12 cellular contexts compared by ENCODE assay signal in genomic region chr2:107002735-107003134, GRCh38.
A peak's percentile ranks its signal among the peaks of the same experiment; 100 is the strongest.
DNase-seq lines count a peak whose midpoint lies in the region; ATAC-seq and TF ChIP-seq lines count a peak whose summit lies in the region.
"Had no signal": no experiment of that assay in that cellular context is flagged by ENCODE, and none has a peak within 500 bp of the region (broad histone marks: within the 10 kb centered on the region; RNA-seq: fewer than 3 reads in every experiment).

No MANE protein-coding gene starts in this region.

- H3K27ac ChIP-seq in RWPE2 (ENCODE audit: poor library complexity, severe bottlenecking), result peak overlapping the region; percentile 53
- H3K27ac ChIP-seq in OCI-LY7 (ENCODE audit: low read depth, low read length, poor library complexity, severe bottlenecking), result no peak overlapping the region

- intact Hi-C loops in OCI-LY7 (cut with micrococcal nuclease; ENCODE audit: unreplicated experiment), result no loop called here

- H3K9me2 ChIP-seq in OCI-LY7 (ENCODE audit: insufficient read depth, low read length), result no peaks in the 10 kb centered on the region

- H3K4me1 ChIP-seq in RWPE2 (ENCODE audit: insufficient read depth, poor library complexity, severe bottlenecking) (no peaks in the 10 kb centered on the region), OCI-LY7 (ENCODE audit: insufficient read depth, low read length, poor library complexity, severe bottlenecking) (no peaks in the 10 kb centered on the region)

- peak; percentile 56 for ATAC-seq in RWPE2 (ENCODE audit: low read depth)
- ATAC-seq: CD8-positive, alpha-beta T cell had no signal

- DNase-seq in EL (peak; percentile 41), RWPE2 (ENCODE audit: low spot score) (no peak), choroid plexus epithelial cell (ENCODE audit: low read depth) (peak; percentile 52), osteocyte (ENCODE audit: extremely low spot score, unreplicated experiment) (no peak), HK-2 (ENCODE audit: unreplicated experiment) (no peak), OCI-LY7 (ENCODE audit: low spot score) (no peak), NCI-H1105 treated with DMSO at 0.1 percent for 48 hours (lab: John Stamatoyannopoulos, UW) (no peak)
- DNase-seq: CD8-positive, alpha-beta T cell; NCI-H146; NCI-H748 treated with DMSO at 0.1 percent for 48 hours; Right ventricle myocardium superior had no signal

- H3K79me2 ChIP-seq in OCI-LY7 (ENCODE audit: insufficient read depth, low read depth, low read length), result no peaks in the 10 kb centered on the region

- H4K20me1 ChIP-seq in OCI-LY7 (ENCODE audit: insufficient read depth, low read length), result no peaks in the 10 kb centered on the region

- H2AFZ ChIP-seq in OCI-LY7 (ENCODE audit: low read length), result no peak overlapping the region

- no peak overlapping the region for H3K4me2 ChIP-seq in OCI-LY7 (ENCODE audit: low read length)

- H3K36me3 Mint-ChIP-seq in osteocyte (ENCODE audit: unreplicated experiment), result no peaks in the 10 kb centered on the region
- H3K36me3 Mint-ChIP-seq: CD8-positive, alpha-beta T cell had no signal

- H3K27me3 Mint-ChIP-seq in osteocyte (ENCODE audit: unreplicated experiment), result no peaks in the 10 kb centered on the region
- H3K27me3 Mint-ChIP-seq: B cell had no signal

- CTCF ChIA-PET in OCI-LY7 (lab: Charles Lee; ENCODE audit: unreplicated experiment), result no interaction called here

- H3K4me3 ChIP-seq in RWPE2 (ENCODE audit: severe bottlenecking) (no peak overlapping the region), choroid plexus epithelial cell (ENCODE audit: low read depth, low read length) (no peak overlapping the region), OCI-LY7 (ENCODE audit: low read depth, low read length, poor library complexity, severe bottlenecking) (no peak overlapping the region)

- POLR2A ChIA-PET in OCI-LY7 (lab: Charles Lee), result interaction anchor here (0.6 kb wide), 1 partner anchor 250 kb away, joined by 3 read pairs; no protein-coding TSS in a partner anchor

- no peaks in the 10 kb centered on the region for H3K36me3 ChIP-seq in RWPE2 (ENCODE audit: low read depth)
- H3K36me3 ChIP-seq in OCI-LY7 (ENCODE audit: insufficient read depth, low read length), result no peaks in the 10 kb centered on the region

- H3K4me3 Mint-ChIP-seq in osteocyte (ENCODE audit: unreplicated experiment), result no peak overlapping the region
- H3K4me3 Mint-ChIP-seq: B cell; CD8-positive, alpha-beta T cell had no signal

- BruUV-seq in OCI-LY7 (replicated peaks; lab: Mats Ljungman, UMichigan), result no TSS peak

- H3K9me3 ChIP-seq in RWPE2 (ENCODE audit: severe bottlenecking), result no peaks in the 10 kb centered on the region
- H3K9me3 ChIP-seq in OCI-LY7 (ENCODE audit: low read length), result no peaks in the 10 kb centered on the region

- no peaks in the 10 kb centered on the region for H3K9me3 Mint-ChIP-seq in osteocyte (ENCODE audit: unreplicated experiment)

- TF ChIP-seq CTCF in RWPE2 (IDR thresholded peaks at IDR 0.05; ENCODE audit: poor library complexity, severe bottlenecking) (no peak), choroid plexus epithelial cell (conservative IDR thresholded peaks at IDR 0.05; ENCODE audit: low read depth, low read length) (no peak), osteocyte (IDR thresholded peaks at IDR 0.05) (no peak), OCI-LY7 (conservative IDR thresholded peaks at IDR 0.05; ENCODE audit: low read length) (no peak)

- H3K27me3 ChIP-seq in RWPE2 (ENCODE audit: insufficient read depth, poor library complexity, severe bottlenecking), result no peaks in the 10 kb centered on the region

- peak overlapping the region; percentile 83 for H3K27ac Mint-ChIP-seq in osteocyte (ENCODE audit: unreplicated experiment)
- H3K27ac Mint-ChIP-seq: B cell; CD8-positive, alpha-beta T cell had no signal

- H3K4me1 Mint-ChIP-seq in osteocyte (ENCODE audit: unreplicated experiment), result peaks cover 32% of the 10 kb centered on the region
- H3K4me1 Mint-ChIP-seq: B cell had no signal

Comparison
In these comparisons a context has a peak if more than half of its experiments do, and no peak if none do; other contexts are left out.
1. DNase-seq: peak in EL (single experiment) and choroid plexus epithelial cell (single experiment); none in RWPE2 (single experiment), osteocyte (single experiment), HK-2 (single experiment), OCI-LY7 (single experiment) and NCI-H1105 treated with DMSO at 0.1 percent for 48 hours (single experiment).